ENCODE assay signal across 1 cellular context in genomic region chr10:114768394-114768786, GRCh38.
TF ChIP-seq lines count a peak whose summit lies in the region.

No MANE protein-coding gene starts in this region.

TF ChIP-seq in WTC11, 78 proteins besides CTCF, POLR2A, EP300 and RAD21 (continued from another document):
- no peak for TF ChIP-seq ARID4B (CRISPR knock-in tag; IDR thresholded peaks at IDR 0.05; ENCODE audit: borderline replicate concordance)
- no peak for TF ChIP-seq GABPB1 (CRISPR knock-in tag; IDR thresholded peaks at IDR 0.05)
- TF ChIP-seq GRHL2 (CRISPR knock-in tag; IDR thresholded peaks at IDR 0.05; ENCODE audit: insufficient replicate concordance, severe bottlenecking): no peak
